Comparison of ENCODE assay signal across 8 cellular contexts in the genomic region with DNA sequence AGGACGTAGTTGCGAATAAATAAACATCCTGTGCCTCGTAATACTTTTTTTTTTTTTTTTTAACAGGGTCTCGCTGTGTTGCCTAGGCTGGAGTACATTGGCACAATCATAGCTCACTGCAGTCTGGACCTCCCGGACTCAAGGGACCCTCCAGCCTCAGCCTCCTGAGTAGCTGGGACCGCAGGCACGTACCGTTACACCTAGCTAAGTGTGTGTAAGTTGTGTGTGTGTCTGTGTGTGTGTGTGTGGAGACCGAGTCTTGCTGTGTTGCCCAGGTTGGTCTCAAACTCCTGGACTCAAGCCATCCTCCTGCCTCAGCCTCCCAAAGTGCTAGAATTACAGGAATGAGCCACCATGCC. TPM values are rescaled to one million over a fixed set of nuclear protein-coding genes. Genes with fewer than 3 reads are reported as not detected.
DNase-seq lines count a peak whose midpoint lies in the region; ATAC-seq and TF ChIP-seq lines count a peak whose summit lies in the region.

No MANE protein-coding gene starts in this region.

- no peaks in the 10 kb centered on the region for H3K36me3 Mint-ChIP-seq in CD4-positive, CD25-positive, alpha-beta regulatory T cell
- H3K36me3 Mint-ChIP-seq in osteocyte (ENCODE audit: unreplicated experiment): peaks cover 4% of the 10 kb centered on the region

- H3K4me1 ChIP-seq in CD4-positive, CD25-positive, alpha-beta regulatory T cell (ENCODE audit: control insufficient read depth, insufficient read depth, low read length, poor library complexity, severe bottlenecking): no peaks in the 10 kb centered on the region
- H3K4me1 ChIP-seq in Peyer's patch: peaks cover 0 to 10% (median 0%) of the 10 kb centered on the region in 4 donors
- peaks cover 0 to 3% of the 10 kb centered on the region in 2 donors for H3K4me1 ChIP-seq in esophagus (ENCODE audit: control insufficient read depth in 2 of 2, insufficient read depth in 2 of 2, low read length in 1 of 2)

- ATAC-seq in CD4-positive, CD25-positive, alpha-beta regulatory T cell (ENCODE audit: low read depth in 2 of 2): no peak
- no peak for ATAC-seq in HG03460 (IDR thresholded peaks at IDR 0.05; ENCODE audit: unreplicated experiment)
- no peak for ATAC-seq in activated CD4-positive, CD25-positive, alpha-beta regulatory T cell treated with anti-CD3 and anti-CD28 coated beads, Interleukin-2, amount 50 U/mL, for 24 hours

- WGBS in esophagus, 2 donors: 48 to 55% methylated on average over 9 of the region's 9 CpGs

- H3K27ac Mint-ChIP-seq in CD4-positive, CD25-positive, alpha-beta regulatory T cell: peak overlapping the region in 2 of 3 donors; percentile 72 to 92
- peak overlapping the region; percentile 99 for H3K27ac Mint-ChIP-seq in osteocyte (ENCODE audit: unreplicated experiment)

- H3K4me1 Mint-ChIP-seq in CD4-positive, CD25-positive, alpha-beta regulatory T cell: peaks cover 0 to 14% (median 6%) of the 10 kb centered on the region in 4 donors
- peaks cover 44% of the 10 kb centered on the region for H3K4me1 Mint-ChIP-seq in osteocyte (ENCODE audit: unreplicated experiment)

- peak overlapping the region; percentile 67 for H3K4me3 ChIP-seq in CD4-positive, CD25-positive, alpha-beta regulatory T cell (ENCODE audit: low read depth, low read length)
- H3K4me3 ChIP-seq in Peyer's patch (peak overlapping the region; percentile 65 to 93 (median 73)), esophagus (ENCODE audit: low read depth in 1 of 2, low read length in 2 of 2) (peak overlapping the region; percentile 83 to 95)

- peaks cover 0 to 2% (median 0%) of the 10 kb centered on the region in 7 donors for H3K9me3 Mint-ChIP-seq in CD4-positive, CD25-positive, alpha-beta regulatory T cell
- no peaks in the 10 kb centered on the region for H3K9me3 Mint-ChIP-seq in osteocyte (ENCODE audit: unreplicated experiment)

- TF ChIP-seq CTCF in Peyer's patch (IDR thresholded peaks at IDR 0.05): no peak
- no peak for TF ChIP-seq CTCF in osteocyte (IDR thresholded peaks at IDR 0.05)

- no peak for TF ChIP-seq POLR2A in Peyer's patch (IDR thresholded peaks at IDR 0.05)

- no peaks in the 10 kb centered on the region for H3K36me3 ChIP-seq in CD4-positive, CD25-positive, alpha-beta regulatory T cell (ENCODE audit: control insufficient read depth, insufficient read depth, low read length)
- H3K36me3 ChIP-seq in Peyer's patch (no peaks in the 10 kb centered on the region), esophagus (ENCODE audit: control insufficient read depth in 2 of 2, insufficient read depth in 2 of 2, low read length in 1 of 2) (no peaks in the 10 kb centered on the region)

- H3K9me3 ChIP-seq in CD4-positive, CD25-positive, alpha-beta regulatory T cell (ENCODE audit: control insufficient read depth in 2 of 2, low read length in 2 of 2): no peaks in the 10 kb centered on the region
- no peaks in the 10 kb centered on the region for H3K9me3 ChIP-seq in Peyer's patch
- H3K9me3 ChIP-seq in esophagus (ENCODE audit: control insufficient read depth in 2 of 2, insufficient read depth in 1 of 2, low read depth in 1 of 2, low read length in 1 of 2): no peaks in the 10 kb centered on the region

- no peak overlapping the region for H3K27ac ChIP-seq in CD4-positive, CD25-positive, alpha-beta regulatory T cell (ENCODE audit: insufficient read depth, low read length, poor library complexity, severe bottlenecking)
- H3K27ac ChIP-seq in Peyer's patch: peak overlapping the region; percentile 78 to 94 (median 86)
- peak overlapping the region in 1 of 2 donors; percentile 91 for H3K27ac ChIP-seq in esophagus (ENCODE audit: low read depth in 2 of 2, low read length in 1 of 2)

- no peak for DNase-seq in CD4-positive, CD25-positive, alpha-beta regulatory T cell
- DNase-seq in Peyer's patch (no peak), osteocyte (ENCODE audit: extremely low spot score, unreplicated experiment) (no peak), globus pallidus (ENCODE audit: low spot score) (no peak), hippocampal formation (lab: John Stamatoyannopoulos, UW) (no peak)

- no peaks in the 10 kb centered on the region for H3K27me3 ChIP-seq in CD4-positive, CD25-positive, alpha-beta regulatory T cell (ENCODE audit: control insufficient read depth, insufficient read depth, low read length)
- H3K27me3 ChIP-seq in Peyer's patch (no peaks in the 10 kb centered on the region), esophagus (ENCODE audit: control insufficient read depth in 1 of 2, insufficient read depth in 2 of 2, low read length in 2 of 2) (no peaks in the 10 kb centered on the region)

- peaks cover 8% of the 10 kb centered on the region for H3K27me3 Mint-ChIP-seq in CD4-positive, CD25-positive, alpha-beta regulatory T cell
- H3K27me3 Mint-ChIP-seq in osteocyte (ENCODE audit: unreplicated experiment): no peaks in the 10 kb centered on the region

- peak overlapping the region; percentile 73 to 86 (median 79) for H3K4me3 Mint-ChIP-seq in CD4-positive, CD25-positive, alpha-beta regulatory T cell
- peak overlapping the region; percentile 81 for H3K4me3 Mint-ChIP-seq in osteocyte (ENCODE audit: unreplicated experiment)

RNA-seq across cellular contexts. Expression of a gene that starts 0.6 kb away (rescaled TPM):
- 3.7 TPM for total RNA-seq in CD4-positive, CD25-positive, alpha-beta regulatory T cell
- polyA plus RNA-seq in CD4-positive, CD25-positive, alpha-beta regulatory T cell: 1 to 10 TPM; 1.1 to 2.9 (median 2.0) TPM
- 100 to 1,000 TPM; 116 to 330 (median 193) TPM for total RNA-seq in Peyer's patch
- 10 to 100 TPM; 19.8 to 26.2 TPM for polyA plus RNA-seq in esophagus
- 77.1 and 78.1 TPM in 2 replicates for total RNA-seq in osteocyte

RNA-seq across cellular contexts. Expression of a gene that starts 39.2 kb away (rescaled TPM):
- total RNA-seq in CD4-positive, CD25-positive, alpha-beta regulatory T cell: not detected
- not detected for polyA plus RNA-seq in CD4-positive, CD25-positive, alpha-beta regulatory T cell
- total RNA-seq in Peyer's patch (1 to 10 TPM in 3 of 4 donors, not detected in 1; 2.9 to 9.1 (median 5.5) TPM), osteocyte (not detected in 2 replicates)
- polyA plus RNA-seq in esophagus: 1 to 10 TPM in 1 of 2 donors, under 1 TPM in 1; 0.71 to 1.2 TPM

RNA-seq across cellular contexts. Expression of a gene that starts 50.3 kb away (rescaled TPM):
- total RNA-seq in CD4-positive, CD25-positive, alpha-beta regulatory T cell: not detected
- not detected for polyA plus RNA-seq in CD4-positive, CD25-positive, alpha-beta regulatory T cell
- total RNA-seq in Peyer's patch (1 to 10 TPM in 1 of 4 donors, not detected in 3; 1.3 TPM), osteocyte (not detected in 2 replicates)
- under 1 TPM; 0.01 to 0.02 TPM for polyA plus RNA-seq in esophagus

Comparison
In these comparisons a context has a peak if more than half of its experiments do, and no peak if none do; other contexts are left out.
1. RNA of a gene that starts 0.6 kb away (total RNA-seq): 116 to 330 TPM in Peyer's patch and 77.1 to 78.1 TPM in osteocyte; 3.7 TPM in CD4-positive, CD25-positive, alpha-beta regulatory T cell (single experiment); every median in the first group is over 10 times any median in the second.
2. Peak in every context shown above with its lines, with median percentiles within 50 percentile points of each other: H3K4me3 ChIP-seq.